Comparison of ENCODE assay signal across 8 cellular contexts in genomic region chr4:56049428-56050212, GRCh38.
DNase-seq lines count a peak whose midpoint lies in the region; ATAC-seq, FAIRE-seq and TF ChIP-seq lines count a peak whose summit lies in the region.

No MANE protein-coding gene starts in this region.

- CTCF ChIA-PET in RWPE1 (lab: Yijun Ruan, JAX): interaction anchor here (0.6 to 0.7 kb wide), 3 partner anchors 10 to 512 kb away, joined by 3 to 4 read pairs (median 3); no protein-coding TSS in a partner anchor

- DNase-seq in RWPE1 (ENCODE audit: low spot score) (peak; percentile 12), kidney (peak; percentile 82), smooth muscle cell (lab: John Stamatoyannopoulos, UW; ENCODE audit: unreplicated experiment) (peak; percentile 13)
- peak; percentile 1 for DNase-seq in central memory CD4-positive, alpha-beta T cell

- H3K4me1 ChIP-seq in ES-I3 (ENCODE audit: insufficient read depth, low read length): no peaks in the 10 kb centered on the region; the same call in 1 of the 2 replicates
- H3K4me1 ChIP-seq in kidney (ENCODE audit: control insufficient read depth in 1 of 2, insufficient read depth in 1 of 2, low read depth in 1 of 2, low read length in 2 of 2): peaks cover 0 to 5% of the 10 kb centered on the region in 2 donors
- H3K4me1 ChIP-seq in smooth muscle cell (ENCODE audit: low read depth): peaks cover 8% of the 10 kb centered on the region

- H3K27me3 ChIP-seq in smooth muscle cell (ENCODE audit: low read depth): peaks cover 5% of the 10 kb centered on the region

- H3K79me2 ChIP-seq in smooth muscle cell (ENCODE audit: low read depth): peaks cover 33% of the 10 kb centered on the region

- peak overlapping the region; percentile 3; the same call in 1 of the 2 replicates for H3K27ac ChIP-seq in RWPE1
- H3K27ac ChIP-seq in kidney (ENCODE audit: low read depth in 2 of 2, low read length in 2 of 2): no peak overlapping the region
- no peak overlapping the region for H3K27ac ChIP-seq in smooth muscle cell (ENCODE audit: low read depth)

- no peaks in the 10 kb centered on the region for H4K20me1 ChIP-seq in smooth muscle cell (ENCODE audit: low read depth)

- under 1% methylated on average over 38 of the region's 54 CpGs for WGBS in smooth muscle cell (ENCODE audit: low lambda C conversion rate)

- H3K4me3 ChIP-seq in kidney (ENCODE audit: low read length in 2 of 2): peak overlapping the region; percentile 49 to 58
- peak overlapping the region; percentile 89 for H3K4me3 ChIP-seq in smooth muscle cell

- POLR2A ChIA-PET in RWPE1 (lab: Yijun Ruan, JAX; ENCODE audit: low non-redundant PET): no interaction called here

- H3K9ac ChIP-seq in ES-I3 (ENCODE audit: low read depth, low read length) (peak overlapping the region; percentile 96), kidney (ENCODE audit: low read length in 2 of 2) (peak overlapping the region in 1 of 2 donors; percentile 55), smooth muscle cell (ENCODE audit: low read depth) (peak overlapping the region; percentile 63)

- no peak for TF ChIP-seq CTCF in RWPE1 (conservative IDR thresholded peaks at IDR 0.05; ENCODE audit: low read depth)
- TF ChIP-seq CTCF in kidney (IDR thresholded peaks at IDR 0.05; ENCODE audit: borderline replicate concordance, extremely low read depth, insufficient read depth): no peak
- no peak for TF ChIP-seq CTCF in smooth muscle cell (IDR thresholded peaks at IDR 0.05; ENCODE audit: borderline replicate concordance, insufficient read depth, poor library complexity, severe bottlenecking)

- H3K9me3 ChIP-seq in ES-I3 (ENCODE audit: control insufficient read depth, insufficient read depth, low read length) (no peaks in the 10 kb centered on the region), kidney (ENCODE audit: control insufficient read depth in 1 of 2, low read length in 2 of 2) (no peaks in the 10 kb centered on the region), smooth muscle cell (replicated peaks; ENCODE audit: low read depth) (no peaks in the 10 kb centered on the region)

- intact Hi-C loops in kidney (cut with DNase I): no loop called here

- FAIRE-seq in kidney (lab: Jason Lieb, UNC): no peak

- ATAC-seq in GM21381 (IDR thresholded peaks at IDR 0.05; ENCODE audit: unreplicated experiment): peak; percentile 30
- peak; percentile 34 for ATAC-seq in HG03571 (IDR thresholded peaks at IDR 0.05; ENCODE audit: unreplicated experiment)
- no peak for ATAC-seq in GM18870 (IDR thresholded peaks at IDR 0.05; ENCODE audit: unreplicated experiment)

- H3F3A ChIP-seq in smooth muscle cell (ENCODE audit: low read depth): no peaks in the 10 kb centered on the region

- H3K36me3 ChIP-seq in ES-I3 (ENCODE audit: insufficient read depth, low read length) (no peaks in the 10 kb centered on the region), kidney (ENCODE audit: control insufficient read depth in 1 of 2, insufficient read depth in 2 of 2, low read length in 2 of 2) (no peaks in the 10 kb centered on the region), smooth muscle cell (ENCODE audit: low read depth) (no peaks in the 10 kb centered on the region)

- H2AFZ ChIP-seq in smooth muscle cell (ENCODE audit: low read depth): peak overlapping the region; percentile 99

- peak overlapping the region; percentile 96 for H3K4me2 ChIP-seq in smooth muscle cell

Comparison
In these comparisons a context has a peak if more than half of its experiments do, and no peak if none do; other contexts are left out.
1. DNase-seq: peak in every context shown above with its lines; median percentile 82 in kidney; 13 in smooth muscle cell; 12 in RWPE1; 1 in central memory CD4-positive, alpha-beta T cell.